In the genomic region with DNA sequence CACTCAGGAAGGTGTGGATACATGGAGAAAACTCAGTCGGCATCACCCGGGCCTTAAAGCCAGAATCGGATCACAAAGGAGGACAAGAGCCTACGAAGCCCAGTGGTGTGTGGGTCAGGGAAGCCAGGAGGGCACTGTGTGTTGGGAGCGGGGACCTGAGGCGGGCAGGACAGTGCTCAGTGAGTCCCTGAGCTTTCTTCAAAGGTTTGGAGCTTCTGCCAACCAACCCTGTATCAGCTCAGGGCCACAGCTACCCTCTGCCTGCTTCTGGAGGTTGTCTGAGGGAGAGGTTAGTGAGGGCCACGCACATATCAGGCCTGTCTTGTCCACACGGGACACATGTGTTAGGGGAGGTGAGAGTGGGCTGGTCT, we compare ENCODE assay signal across 16 cellular contexts.
"Had no signal": no experiment of that assay in that cellular context is flagged by ENCODE, and none has a peak within 500 bp of the region (broad histone marks: within the 10 kb centered on the region; RNA-seq: fewer than 3 reads in every experiment).

No MANE protein-coding gene starts in this region.

- ATAC-seq: activated CD4-positive, alpha-beta T cell treated with anti-CD3 and anti-CD28 coated beads for 36 hours; foreskin keratinocyte; left lung; pancreas had no signal

- H3K4me3 Mint-ChIP-seq: activated CD4-positive, alpha-beta T cell treated with anti-CD3 and anti-CD28 coated beads for 36 hours; activated naive CD4-positive, alpha-beta T cell treated with anti-CD3 and anti-CD28 coated beads, Interleukin-2, amount 50 U/mL, for 24 hours; endodermal cell; naive B cell had no signal

- H3K36me3 Mint-ChIP-seq: activated naive CD4-positive, alpha-beta T cell treated with anti-CD3 and anti-CD28 coated beads, Interleukin-2, amount 50 U/mL, for 24 hours; naive B cell had no signal

- H3K27ac Mint-ChIP-seq: activated CD4-positive, alpha-beta T cell treated with anti-CD3 and anti-CD28 coated beads for 36 hours; activated naive CD4-positive, alpha-beta T cell treated with anti-CD3 and anti-CD28 coated beads, Interleukin-2, amount 50 U/mL, for 24 hours; endodermal cell had no signal

- H3K27me3 ChIP-seq: foreskin keratinocyte, left lung, neutrophil, stomach, testis, upper lobe of left lung had no signal

- H3K36me3 ChIP-seq: pancreas, upper lobe of left lung, WERI-Rb-1 had no signal

- H3K4me1 ChIP-seq: foreskin keratinocyte, pancreas, testis had no signal

- H3K9me3 Mint-ChIP-seq: activated naive CD4-positive, alpha-beta T cell treated with anti-CD3 and anti-CD28 coated beads, Interleukin-2, amount 50 U/mL, for 24 hours; endodermal cell; naive B cell had no signal

- H3K9me3 ChIP-seq: left lung, neutrophil, pancreas, stomach, testis, upper lobe of left lung had no signal

- DNase-seq: activated CD4-positive, alpha-beta T cell treated with anti-CD3 and anti-CD28 coated beads for 36 hours; activated CD4-positive, alpha-beta T cell treated with anti-CD3 and anti-CD28 coated beads, Interleukin-2, amount 50 U/mL, for 48 hours; activated gamma-delta T cell; endodermal cell; foreskin keratinocyte; glutamatergic neuron; left lung; naive B cell; pancreas; stomach; T-helper 2 cell; upper lobe of left lung; WERI-Rb-1 had no signal

- H3K4me3 ChIP-seq: left lung, pancreas, stomach, testis, upper lobe of left lung had no signal

- H3K4me1 Mint-ChIP-seq: activated CD4-positive, alpha-beta T cell treated with anti-CD3 and anti-CD28 coated beads for 36 hours; activated naive CD4-positive, alpha-beta T cell treated with anti-CD3 and anti-CD28 coated beads, Interleukin-2, amount 50 U/mL, for 24 hours; endodermal cell had no signal

- H3K27ac ChIP-seq: foreskin keratinocyte, pancreas, testis, WERI-Rb-1 had no signal
